Comparison of ENCODE assay signal across 8 cellular contexts in the genomic region with DNA sequence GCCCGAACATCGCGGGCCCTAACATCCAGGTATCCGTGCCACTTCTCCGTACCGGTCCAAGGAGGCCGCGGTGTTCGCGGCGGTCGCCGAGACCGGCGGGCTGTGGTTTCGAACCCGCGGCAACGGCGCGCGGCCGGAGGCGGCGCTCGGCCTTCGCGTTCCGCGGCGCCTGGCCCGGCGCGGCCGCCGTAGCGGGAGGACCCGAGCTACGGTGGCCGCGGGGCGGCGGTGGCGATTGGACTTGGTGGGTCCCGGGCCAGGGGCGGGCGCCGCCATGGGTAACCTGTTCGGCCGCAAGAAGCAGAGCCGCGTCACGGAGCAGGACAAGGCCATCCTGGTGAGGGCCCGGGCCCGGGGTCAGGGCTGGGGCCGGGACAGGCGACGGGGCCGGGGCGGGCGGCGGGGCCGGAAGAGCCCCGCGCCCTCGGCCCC. TPM values are rescaled to one million over a fixed set of nuclear protein-coding genes. Genes with fewer than 3 reads are reported as not detected.
DNase-seq lines count a peak whose midpoint lies in the region; ATAC-seq and TF ChIP-seq lines count a peak whose summit lies in the region.

CHMP6 (plus strand) TSS at position 197 of the 432 bp plus-strand sequence; CDS start at position 275, 78 bp downstream.

- peaks cover 25% of the 10 kb centered on the region for H3K4me1 ChIP-seq in OCI-LY1 (ENCODE audit: insufficient read depth, low read length, severe bottlenecking)

- H3K27me3 ChIP-seq in OCI-LY1 (ENCODE audit: insufficient read depth, low read length): peaks cover 13% of the 10 kb centered on the region

- ATAC-seq in HG02759 (IDR thresholded peaks at IDR 0.05; ENCODE audit: unreplicated experiment) (peak; percentile 83), GM21619 (IDR thresholded peaks at IDR 0.05; ENCODE audit: unreplicated experiment) (no peak)

- peak; percentile 72 for DNase-seq in EL
- DNase-seq in activated T-cell treated with anti-CD3 and anti-CD28 coated beads, Interleukin-2, amount 50 U/mL, for 1 hour: peak; percentile 82
- peak; percentile 90 to 93 for DNase-seq in erythroblast (lab: John Stamatoyannopoulos, UW)
- peak; percentile 63 for DNase-seq in mucosa of gallbladder (ENCODE audit: low spot score)
- DNase-seq in stimulated activated CD8-positive, alpha-beta memory T cell treated with anti-CD3 and anti-CD28 coated beads, Interleukin-4, amount 100 ng/mL, for 24 hours (ENCODE audit: low read depth): peak; percentile 48

- no peak for TF ChIP-seq CTCF in OCI-LY1 (IDR thresholded peaks at IDR 0.05; ENCODE audit: low read length)

- peak within 1 kb of the TSS; percentile 88 for H3K4me2 ChIP-seq in OCI-LY1 (ENCODE audit: low read length)

- no peaks in the 10 kb centered on the region for H3K9me2 ChIP-seq in OCI-LY1 (ENCODE audit: low read depth, low read length)

- no peak within 1 kb of the TSS for H3K27ac ChIP-seq in OCI-LY1 (ENCODE audit: low read depth, low read length, poor library complexity, severe bottlenecking)

- no peaks in the 10 kb centered on the region; the same call in 1 of the 2 replicates for H3K36me3 ChIP-seq in OCI-LY1 (ENCODE audit: insufficient read depth, low read length)

- H3K79me2 ChIP-seq in OCI-LY1 (ENCODE audit: insufficient read depth, low read length): no peaks in the 10 kb centered on the region

- peak within 1 kb of the TSS; percentile 80 for H3K9ac ChIP-seq in OCI-LY1 (ENCODE audit: low read length)

- no peaks in the 10 kb centered on the region for H4K20me1 ChIP-seq in OCI-LY1 (ENCODE audit: insufficient read depth, low read length)

- 0 out of 2 replicates have a peak within 1 kb of the TSS, but pooled peaks have one; percentile 90 for H2AFZ ChIP-seq in OCI-LY1 (ENCODE audit: low read length)

- H3F3A ChIP-seq in OCI-LY1 (ENCODE audit: insufficient read depth, low read length): no peaks in the 10 kb centered on the region

- peak within 1 kb of the TSS; percentile 87 for H3K4me3 ChIP-seq in OCI-LY1 (ENCODE audit: low read depth, low read length, poor library complexity, severe bottlenecking)

- no peaks in the 10 kb centered on the region for H3K9me3 ChIP-seq in OCI-LY1 (ENCODE audit: low read length)

- TF ChIP-seq POLR2A in erythroblast (IDR thresholded peaks at IDR 0.05; ENCODE audit: low read length): peak; percentile 34

RNA-seq across cellular contexts. Expression of gene CHMP6, which starts in this region (rescaled TPM):
- 31.5 TPM for total RNA-seq in mucosa of gallbladder
